In genomic region chr1:198519639-198520501, GRCh38 we compare ENCODE assay signal across 12 cellular contexts. TPM values are rescaled to one million over a fixed set of nuclear protein-coding genes. Genes with fewer than 3 reads are reported as not detected.
DNase-seq lines count a peak whose midpoint lies in the region; ATAC-seq and TF ChIP-seq lines count a peak whose summit lies in the region.
"Had no signal": no experiment of that assay in that cellular context is flagged by ENCODE, and none has a peak within 500 bp of the region (broad histone marks: within the 10 kb centered on the region; RNA-seq: fewer than 3 reads in every experiment).

No MANE protein-coding gene starts in this region.

- no peak for TF ChIP-seq POLR2A in transverse colon (IDR thresholded peaks at IDR 0.05)

- TF ChIP-seq CTCF in chondrocyte (IDR thresholded peaks at IDR 0.05) (no peak), transverse colon (IDR thresholded peaks at IDR 0.05) (no peak), mesothelial cell of epicardium (IDR thresholded peaks at IDR 0.05; ENCODE audit: unreplicated experiment) (no peak)

- H3K36me3 Mint-ChIP-seq in memory B cell: no peaks in the 10 kb centered on the region
- H3K36me3 Mint-ChIP-seq in chondrocyte (ENCODE audit: low read depth): no peaks in the 10 kb centered on the region
- H3K36me3 Mint-ChIP-seq in mesothelial cell of epicardium: no peaks in the 10 kb centered on the region

- H3K27ac ChIP-seq in SK-N-MC (peak overlapping the region; percentile 98), transverse colon (peak overlapping the region in 1 of 4 donors; percentile 39)

- H3K9ac ChIP-seq in SK-N-MC (ENCODE audit: insufficient read length): peak overlapping the region; percentile 67

- in situ Hi-C loops in transverse colon (cut with MboI; ENCODE audit: low pct_ligation_motif_present in 1 of 4, low pct_unique_long_range_greater_than_20kb in 1 of 4, low sequenced_read_pairs in 3 of 4): no loop called here

- H3K9me3 ChIP-seq in SK-N-MC (ENCODE audit: low read depth, low read length): no peaks in the 10 kb centered on the region
- no peaks in the 10 kb centered on the region for H3K9me3 ChIP-seq in transverse colon

- peaks cover 39% of the 10 kb centered on the region for H3K4me1 Mint-ChIP-seq in memory B cell
- H3K4me1 Mint-ChIP-seq in chondrocyte (ENCODE audit: low read depth): peaks cover 4% of the 10 kb centered on the region
- peaks cover 20% of the 10 kb centered on the region for H3K4me1 Mint-ChIP-seq in mesothelial cell of epicardium

- intact Hi-C loops in transverse colon (cut with DNase I; ENCODE audit: low total_unique reads): no loop called here

- H3K4me3 Mint-ChIP-seq in memory B cell (peak overlapping the region; percentile 81), chondrocyte (ENCODE audit: unreplicated experiment) (no peak overlapping the region), mesothelial cell of epicardium (no peak overlapping the region)

- H3K27me3 ChIP-seq in transverse colon: no peaks in the 10 kb centered on the region

- no peaks in the 10 kb centered on the region for H3K4me1 ChIP-seq in transverse colon

- TF ChIP-seq EP300 in transverse colon (IDR thresholded peaks at IDR 0.05; ENCODE audit: low read depth): no peak

- WGBS in transverse colon (ENCODE audit: low coverage in 1 of 2), 2 donors: 62 to 74% methylated on average over 8 to 10 of the region's 10 CpGs

- H3K9me3 Mint-ChIP-seq in memory B cell (no peaks in the 10 kb centered on the region), chondrocyte (ENCODE audit: low read depth) (no peaks in the 10 kb centered on the region), mesothelial cell of epicardium (no peaks in the 10 kb centered on the region)

- H3K36me3 ChIP-seq in SK-N-MC (ENCODE audit: insufficient read depth, low read length) (peaks cover 6% of the 10 kb centered on the region; the same call in 1 of the 2 replicates), transverse colon (no peaks in the 10 kb centered on the region)

- ATAC-seq in GM18498 (IDR thresholded peaks at IDR 0.05; ENCODE audit: unreplicated experiment) (peak; percentile 4), GM21447 (IDR thresholded peaks at IDR 0.05; ENCODE audit: unreplicated experiment) (peak; percentile 1), memory B cell (ENCODE audit: low read depth) (peak; percentile 12)

- H3K27ac Mint-ChIP-seq in memory B cell (peak overlapping the region; percentile 87), chondrocyte (ENCODE audit: unreplicated experiment) (no peak overlapping the region), mesothelial cell of epicardium (no peak overlapping the region)

- H3K27me3 Mint-ChIP-seq in memory B cell: no peaks in the 10 kb centered on the region
- no peaks in the 10 kb centered on the region for H3K27me3 Mint-ChIP-seq in chondrocyte (ENCODE audit: low read depth)
- no peaks in the 10 kb centered on the region for H3K27me3 Mint-ChIP-seq in mesothelial cell of epicardium (ENCODE audit: low read depth)

- no peak for DNase-seq in SK-N-MC (ENCODE audit: low read depth, low spot score)
- no peak for DNase-seq in memory B cell (ENCODE audit: low spot score in 2 of 2)
- DNase-seq in chondrocyte (ENCODE audit: low spot score): no peak
- no peak for DNase-seq in transverse colon
- no peak for DNase-seq in mesothelial cell of epicardium (ENCODE audit: low spot score in 2 of 2, unreplicated experiment in 2 of 2)
- no peak for DNase-seq in GF-D8 (lab: John Stamatoyannopoulos, UW)
- DNase-seq: cortex of kidney, DMS153, glutamatergic neuron, NCI-H1092 treated with DMSO at 0.1 percent for 48 hours had no signal

- H3K4me3 ChIP-seq in SK-N-MC (peak overlapping the region; percentile 72), transverse colon (no peak overlapping the region)

RNA-seq across cellular contexts. Expression of gene ATP6V1G3, which starts 20.6 kb away (rescaled TPM):
- total RNA-seq in chondrocyte (not detected in 3 replicates), transverse colon (not detected), mesothelial cell of epicardium (not detected in 3 replicates)
